Comparison of ENCODE assay signal across 1 cellular context in genomic region chr2:170145675-170146432, GRCh38.
TF ChIP-seq lines count a peak whose summit lies in the region.

No MANE protein-coding gene starts in this region.

TF ChIP-seq in GM23338, 12 proteins besides CTCF, POLR2A, EP300 and RAD21:
- TF ChIP-seq ZNF114 (CRISPR knock-in tag; IDR thresholded peaks at IDR 0.05) (no peak), NANOG (IDR thresholded peaks at IDR 0.05; ENCODE audit: borderline replicate concordance) (no peak), EZH2 (IDR thresholded peaks at IDR 0.05; ENCODE audit: low read depth, unreplicated experiment) (no peak), STAT1 (IDR thresholded peaks at IDR 0.05; ENCODE audit: unreplicated experiment) (no peak), EZH2phosphoT487 (IDR thresholded peaks at IDR 0.05; ENCODE audit: unreplicated experiment) (no peak), CREB1 (CRISPR knock-in tag; IDR thresholded peaks at IDR 0.05; ENCODE audit: low read depth) (no peak), ZNF331 (CRISPR knock-in tag; IDR thresholded peaks at IDR 0.05; ENCODE audit: low read depth) (no peak), POLR2AphosphoS5 (IDR thresholded peaks at IDR 0.05; ENCODE audit: low read depth) (no peak), JUNB (IDR thresholded peaks at IDR 0.05; ENCODE audit: unreplicated experiment) (no peak), ZNF462 (CRISPR knock-in tag; IDR thresholded peaks at IDR 0.05) (no peak)
- TF ChIP-seq, protein P1, sequence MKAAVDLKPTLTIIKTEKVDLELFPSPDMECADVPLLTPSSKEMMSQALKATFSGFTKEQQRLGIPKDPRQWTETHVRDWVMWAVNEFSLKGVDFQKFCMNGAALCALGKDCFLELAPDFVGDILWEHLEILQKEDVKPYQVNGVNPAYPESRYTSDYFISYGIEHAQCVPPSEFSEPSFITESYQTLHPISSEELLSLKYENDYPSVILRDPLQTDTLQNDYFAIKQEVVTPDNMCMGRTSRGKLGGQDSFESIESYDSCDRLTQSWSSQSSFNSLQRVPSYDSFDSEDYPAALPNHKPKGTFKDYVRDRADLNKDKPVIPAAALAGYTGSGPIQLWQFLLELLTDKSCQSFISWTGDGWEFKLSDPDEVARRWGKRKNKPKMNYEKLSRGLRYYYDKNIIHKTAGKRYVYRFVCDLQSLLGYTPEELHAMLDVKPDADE (IDR thresholded peaks at IDR 0.05): no peak
- TF ChIP-seq, protein P2, sequence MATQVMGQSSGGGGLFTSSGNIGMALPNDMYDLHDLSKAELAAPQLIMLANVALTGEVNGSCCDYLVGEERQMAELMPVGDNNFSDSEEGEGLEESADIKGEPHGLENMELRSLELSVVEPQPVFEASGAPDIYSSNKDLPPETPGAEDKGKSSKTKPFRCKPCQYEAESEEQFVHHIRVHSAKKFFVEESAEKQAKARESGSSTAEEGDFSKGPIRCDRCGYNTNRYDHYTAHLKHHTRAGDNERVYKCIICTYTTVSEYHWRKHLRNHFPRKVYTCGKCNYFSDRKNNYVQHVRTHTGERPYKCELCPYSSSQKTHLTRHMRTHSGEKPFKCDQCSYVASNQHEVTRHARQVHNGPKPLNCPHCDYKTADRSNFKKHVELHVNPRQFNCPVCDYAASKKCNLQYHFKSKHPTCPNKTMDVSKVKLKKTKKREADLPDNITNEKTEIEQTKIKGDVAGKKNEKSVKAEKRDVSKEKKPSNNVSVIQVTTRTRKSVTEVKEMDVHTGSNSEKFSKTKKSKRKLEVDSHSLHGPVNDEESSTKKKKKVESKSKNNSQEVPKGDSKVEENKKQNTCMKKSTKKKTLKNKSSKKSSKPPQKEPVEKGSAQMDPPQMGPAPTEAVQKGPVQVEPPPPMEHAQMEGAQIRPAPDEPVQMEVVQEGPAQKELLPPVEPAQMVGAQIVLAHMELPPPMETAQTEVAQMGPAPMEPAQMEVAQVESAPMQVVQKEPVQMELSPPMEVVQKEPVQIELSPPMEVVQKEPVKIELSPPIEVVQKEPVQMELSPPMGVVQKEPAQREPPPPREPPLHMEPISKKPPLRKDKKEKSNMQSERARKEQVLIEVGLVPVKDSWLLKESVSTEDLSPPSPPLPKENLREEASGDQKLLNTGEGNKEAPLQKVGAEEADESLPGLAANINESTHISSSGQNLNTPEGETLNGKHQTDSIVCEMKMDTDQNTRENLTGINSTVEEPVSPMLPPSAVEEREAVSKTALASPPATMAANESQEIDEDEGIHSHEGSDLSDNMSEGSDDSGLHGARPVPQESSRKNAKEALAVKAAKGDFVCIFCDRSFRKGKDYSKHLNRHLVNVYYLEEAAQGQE (IDR thresholded peaks at IDR 0.05; ENCODE audit: unreplicated experiment): no peak
